In the genomic region with DNA sequence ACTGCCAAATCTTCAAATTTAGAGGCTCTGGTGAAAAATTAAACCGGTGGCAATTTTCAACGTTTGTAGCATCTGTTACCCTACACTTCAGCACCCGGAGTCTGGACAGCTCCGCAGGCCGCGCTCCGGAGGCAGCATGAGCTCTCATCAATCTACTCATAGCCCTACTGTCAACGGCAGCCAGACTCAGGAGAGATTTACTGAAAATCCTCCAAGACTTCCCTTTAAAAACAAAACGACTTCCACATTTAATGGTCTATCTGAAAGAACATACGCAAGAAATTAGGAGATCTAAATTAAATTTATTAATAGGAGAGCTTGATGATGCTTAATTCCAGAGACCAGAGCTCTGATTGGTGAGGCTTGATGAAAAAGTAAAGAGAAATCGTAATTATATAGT, we compare ENCODE assay signal across 9 cellular contexts. TPM values are rescaled to one million over a fixed set of nuclear protein-coding genes. Genes with fewer than 3 reads are reported as not detected.
DNase-seq lines count a peak whose midpoint lies in the region; ATAC-seq and TF ChIP-seq lines count a peak whose summit lies in the region.
"Had no signal": no experiment of that assay in that cellular context is flagged by ENCODE, and none has a peak within 500 bp of the region (broad histone marks: within the 10 kb centered on the region; RNA-seq: fewer than 3 reads in every experiment).

No MANE protein-coding gene starts in this region.

- no peaks in the 10 kb centered on the region for H3K9me3 Mint-ChIP-seq in WTC11

- no peak for TF ChIP-seq CTCF in WTC11 (IDR thresholded peaks at IDR 0.05)

- H3K36me3 Mint-ChIP-seq in WTC11, result no peaks in the 10 kb centered on the region; the same call in 1 of the 2 replicates

- H3K27me3 Mint-ChIP-seq in WTC11 (ENCODE audit: low read depth), result peaks cover 89% of the 10 kb centered on the region

- CTCF ChIA-PET in WTC11 (lab: Charles Lee), result interaction anchor here (0.7 to 4.7 kb wide), 5 partner anchors 23 to 761 kb away, joined by 3 to 26 read pairs (median 6); no protein-coding TSS in a partner anchor

- POLR2A ChIA-PET in WTC11 (lab: Charles Lee), result interaction anchor here (0.6 kb wide), 1 partner anchor 1787 kb away, joined by 3 read pairs; no protein-coding TSS in a partner anchor

- no peak overlapping the region for H3K27ac Mint-ChIP-seq in WTC11

- ATAC-seq in WTC11 (no peak), GM19324 (IDR thresholded peaks at IDR 0.05; ENCODE audit: low FRiP score, unreplicated experiment) (no peak), HG03039 (IDR thresholded peaks at IDR 0.05; ENCODE audit: unreplicated experiment) (no peak)
- ATAC-seq: naive thymus-derived CD8-positive, alpha-beta T cell had no signal

- peak overlapping the region; percentile 76 for H3K4me3 Mint-ChIP-seq in WTC11

- peak; percentile 60 for DNase-seq in AG08396 (ENCODE audit: low spot score)
- DNase-seq in HuH-7.5 (ENCODE audit: low spot score), result peak; percentile 77
- DNase-seq in WTC11 (ENCODE audit: low spot score), result peak; percentile 83
- DNase-seq in foreskin melanocyte, result peak; percentile 26
- peak in 2 of 3 donors; percentile 17 to 35 for DNase-seq in stimulated activated CD4-positive, alpha-beta T cell treated with anti-CD3 and anti-CD28 coated beads, Interleukin-12 subunit alpha, Interleukin-12 subunit beta, amount 100 ng/mL, for 48 hours (ENCODE audit: low read depth in 2 of 3, low spot score in 1 of 3)
- no peak for DNase-seq in NCI-H1105 (lab: John Stamatoyannopoulos, UW)

- peaks cover 50% of the 10 kb centered on the region for H3K4me1 Mint-ChIP-seq in WTC11

TF ChIP-seq in WTC11, 78 proteins besides CTCF, POLR2A, EP300 and RAD21 (continues in another document):
- no peak for TF ChIP-seq ATF1 (CRISPR knock-in tag; IDR thresholded peaks at IDR 0.05)
- TF ChIP-seq, protein P1, sequence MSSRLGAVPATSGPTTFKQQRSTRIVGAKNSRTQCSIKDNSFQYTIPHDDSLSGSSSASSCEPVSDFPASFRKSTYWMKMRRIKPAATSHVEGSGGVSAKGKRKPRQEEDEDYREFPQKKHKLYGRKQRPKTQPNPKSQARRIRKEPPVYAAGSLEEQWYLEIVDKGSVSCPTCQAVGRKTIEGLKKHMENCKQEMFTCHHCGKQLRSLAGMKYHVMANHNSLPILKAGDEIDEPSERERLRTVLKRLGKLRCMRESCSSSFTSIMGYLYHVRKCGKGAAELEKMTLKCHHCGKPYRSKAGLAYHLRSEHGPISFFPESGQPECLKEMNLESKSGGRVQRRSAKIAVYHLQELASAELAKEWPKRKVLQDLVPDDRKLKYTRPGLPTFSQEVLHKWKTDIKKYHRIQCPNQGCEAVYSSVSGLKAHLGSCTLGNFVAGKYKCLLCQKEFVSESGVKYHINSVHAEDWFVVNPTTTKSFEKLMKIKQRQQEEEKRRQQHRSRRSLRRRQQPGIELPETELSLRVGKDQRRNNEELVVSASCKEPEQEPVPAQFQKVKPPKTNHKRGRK (CRISPR knock-in tag; IDR thresholded peaks at IDR 0.05; ENCODE audit: borderline replicate concordance), result no peak
- TF ChIP-seq, protein P2, sequence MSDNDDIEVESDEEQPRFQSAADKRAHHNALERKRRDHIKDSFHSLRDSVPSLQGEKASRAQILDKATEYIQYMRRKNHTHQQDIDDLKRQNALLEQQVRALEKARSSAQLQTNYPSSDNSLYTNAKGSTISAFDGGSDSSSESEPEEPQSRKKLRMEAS (CRISPR knock-in tag; IDR thresholded peaks at IDR 0.05), result peak; percentile 27; the same call in 1 of the 2 replicates
- TF ChIP-seq OVOL2 (CRISPR knock-in tag; IDR thresholded peaks at IDR 0.05; ENCODE audit: borderline replicate concordance), result no peak
- no peak for TF ChIP-seq PRRX2 (CRISPR knock-in tag; IDR thresholded peaks at IDR 0.05)
- no peak for TF ChIP-seq MYBL2 (CRISPR knock-in tag; IDR thresholded peaks at IDR 0.05)
- peak; percentile 55; the same call in 1 of the 2 replicates for TF ChIP-seq FOXP1 (CRISPR knock-in tag; IDR thresholded peaks at IDR 0.05; ENCODE audit: borderline replicate concordance)
- no peak for TF ChIP-seq GABPB1 (CRISPR knock-in tag; IDR thresholded peaks at IDR 0.05)
- TF ChIP-seq SMAD3 (CRISPR knock-in tag; IDR thresholded peaks at IDR 0.05; ENCODE audit: borderline replicate concordance), result no peak
- TF ChIP-seq, protein P3, sequence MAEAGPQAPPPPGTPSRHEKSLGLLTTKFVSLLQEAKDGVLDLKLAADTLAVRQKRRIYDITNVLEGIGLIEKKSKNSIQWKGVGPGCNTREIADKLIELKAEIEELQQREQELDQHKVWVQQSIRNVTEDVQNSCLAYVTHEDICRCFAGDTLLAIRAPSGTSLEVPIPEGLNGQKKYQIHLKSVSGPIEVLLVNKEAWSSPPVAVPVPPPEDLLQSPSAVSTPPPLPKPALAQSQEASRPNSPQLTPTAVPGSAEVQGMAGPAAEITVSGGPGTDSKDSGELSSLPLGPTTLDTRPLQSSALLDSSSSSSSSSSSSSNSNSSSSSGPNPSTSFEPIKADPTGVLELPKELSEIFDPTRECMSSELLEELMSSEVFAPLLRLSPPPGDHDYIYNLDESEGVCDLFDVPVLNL (CRISPR knock-in tag; IDR thresholded peaks at IDR 0.05; ENCODE audit: borderline replicate concordance, low read depth), result no peak
- TF ChIP-seq ZNF263 (CRISPR knock-in tag; IDR thresholded peaks at IDR 0.05; ENCODE audit: low read depth), result no peak
- no peak for TF ChIP-seq ZNF416 (CRISPR knock-in tag; IDR thresholded peaks at IDR 0.05)
- TF ChIP-seq, protein P4, sequence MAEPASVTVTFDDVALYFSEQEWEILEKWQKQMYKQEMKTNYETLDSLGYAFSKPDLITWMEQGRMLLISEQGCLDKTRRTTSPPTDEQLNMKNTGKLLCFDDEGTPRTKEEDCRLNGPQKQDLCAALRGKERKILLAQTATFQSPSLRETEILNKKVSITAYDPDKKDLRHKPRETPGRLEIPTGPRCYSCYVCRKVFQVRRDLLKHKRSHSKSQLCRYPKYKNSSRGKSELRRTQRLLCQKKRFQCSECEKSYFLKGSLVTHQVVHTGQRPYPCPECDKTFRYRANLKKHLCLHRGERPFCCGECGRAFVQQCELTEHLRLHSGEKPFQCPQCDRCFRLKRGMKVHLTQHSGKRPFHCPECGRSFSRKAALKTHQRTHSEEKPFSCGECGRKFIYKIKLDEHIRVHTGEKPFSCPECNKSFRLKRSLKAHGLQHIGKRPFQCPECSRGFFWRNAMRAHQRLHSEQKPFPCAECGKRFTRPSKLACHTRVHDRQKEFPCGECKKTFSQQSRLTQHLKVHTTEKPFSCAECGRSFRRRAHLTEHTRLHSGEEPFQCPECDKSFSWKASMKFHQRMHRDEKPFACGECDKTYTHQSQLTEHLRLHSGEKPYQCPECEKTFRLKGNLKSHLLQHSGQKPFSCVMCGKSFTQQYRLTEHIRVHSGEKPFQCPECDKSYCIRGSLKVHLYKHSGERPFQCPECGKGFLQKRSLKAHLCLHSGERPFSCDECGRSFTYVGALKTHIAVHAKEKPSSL (CRISPR knock-in tag; conservative IDR thresholded peaks at IDR 0.05), result no peak
- no peak for TF ChIP-seq RORB (CRISPR knock-in tag; IDR thresholded peaks at IDR 0.05)
- TF ChIP-seq IRF2 (CRISPR knock-in tag; IDR thresholded peaks at IDR 0.05; ENCODE audit: borderline replicate concordance, low read depth), result no peak
- no peak for TF ChIP-seq ZNF317 (CRISPR knock-in tag; IDR thresholded peaks at IDR 0.05; ENCODE audit: borderline replicate concordance, low read depth)
- no peak for TF ChIP-seq TCF7 (CRISPR knock-in tag; IDR thresholded peaks at IDR 0.05; ENCODE audit: low read depth)
- TF ChIP-seq, protein P5, sequence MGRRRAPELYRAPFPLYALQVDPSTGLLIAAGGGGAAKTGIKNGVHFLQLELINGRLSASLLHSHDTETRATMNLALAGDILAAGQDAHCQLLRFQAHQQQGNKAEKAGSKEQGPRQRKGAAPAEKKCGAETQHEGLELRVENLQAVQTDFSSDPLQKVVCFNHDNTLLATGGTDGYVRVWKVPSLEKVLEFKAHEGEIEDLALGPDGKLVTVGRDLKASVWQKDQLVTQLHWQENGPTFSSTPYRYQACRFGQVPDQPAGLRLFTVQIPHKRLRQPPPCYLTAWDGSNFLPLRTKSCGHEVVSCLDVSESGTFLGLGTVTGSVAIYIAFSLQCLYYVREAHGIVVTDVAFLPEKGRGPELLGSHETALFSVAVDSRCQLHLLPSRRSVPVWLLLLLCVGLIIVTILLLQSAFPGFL (CRISPR knock-in tag; IDR thresholded peaks at IDR 0.05; ENCODE audit: borderline replicate concordance), result no peak
- TF ChIP-seq, protein P6, sequence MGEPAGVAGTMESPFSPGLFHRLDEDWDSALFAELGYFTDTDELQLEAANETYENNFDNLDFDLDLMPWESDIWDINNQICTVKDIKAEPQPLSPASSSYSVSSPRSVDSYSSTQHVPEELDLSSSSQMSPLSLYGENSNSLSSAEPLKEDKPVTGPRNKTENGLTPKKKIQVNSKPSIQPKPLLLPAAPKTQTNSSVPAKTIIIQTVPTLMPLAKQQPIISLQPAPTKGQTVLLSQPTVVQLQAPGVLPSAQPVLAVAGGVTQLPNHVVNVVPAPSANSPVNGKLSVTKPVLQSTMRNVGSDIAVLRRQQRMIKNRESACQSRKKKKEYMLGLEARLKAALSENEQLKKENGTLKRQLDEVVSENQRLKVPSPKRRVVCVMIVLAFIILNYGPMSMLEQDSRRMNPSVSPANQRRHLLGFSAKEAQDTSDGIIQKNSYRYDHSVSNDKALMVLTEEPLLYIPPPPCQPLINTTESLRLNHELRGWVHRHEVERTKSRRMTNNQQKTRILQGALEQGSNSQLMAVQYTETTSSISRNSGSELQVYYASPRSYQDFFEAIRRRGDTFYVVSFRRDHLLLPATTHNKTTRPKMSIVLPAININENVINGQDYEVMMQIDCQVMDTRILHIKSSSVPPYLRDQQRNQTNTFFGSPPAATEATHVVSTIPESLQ (CRISPR knock-in tag; IDR thresholded peaks at IDR 0.05), result no peak
- TF ChIP-seq, protein P7, sequence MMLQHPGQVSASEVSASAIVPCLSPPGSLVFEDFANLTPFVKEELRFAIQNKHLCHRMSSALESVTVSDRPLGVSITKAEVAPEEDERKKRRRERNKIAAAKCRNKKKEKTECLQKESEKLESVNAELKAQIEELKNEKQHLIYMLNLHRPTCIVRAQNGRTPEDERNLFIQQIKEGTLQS (CRISPR knock-in tag; conservative IDR thresholded peaks at IDR 0.05), result no peak
- no peak for TF ChIP-seq FOXJ3 (CRISPR knock-in tag; IDR thresholded peaks at IDR 0.05; ENCODE audit: borderline replicate concordance)
- TF ChIP-seq SOX15 (CRISPR knock-in tag; IDR thresholded peaks at IDR 0.05), result no peak
- no peak for TF ChIP-seq ZNF396 (CRISPR knock-in tag; IDR thresholded peaks at IDR 0.05; ENCODE audit: borderline replicate concordance)
- TF ChIP-seq HMGA2 (CRISPR knock-in tag; IDR thresholded peaks at IDR 0.05), result no peak

RNA-seq across cellular contexts. Expression of a gene that starts 1.0 kb away (rescaled TPM):
- not detected in 3 replicates for total RNA-seq in WTC11 (2021)
- total RNA-seq: naive thymus-derived CD8-positive, alpha-beta T cell had no signal
